Comparison of ENCODE assay signal across 11 cellular contexts in genomic region chr10:26540601-26541000, GRCh38.
A peak's percentile ranks its signal among the peaks of the same experiment; 100 is the strongest.
DNase-seq lines count a peak whose midpoint lies in the region; ATAC-seq and TF ChIP-seq lines count a peak whose summit lies in the region.
"Had no signal": no experiment of that assay in that cellular context is flagged by ENCODE, and none has a peak within 500 bp of the region (broad histone marks: within the 10 kb centered on the region; RNA-seq: fewer than 3 reads in every experiment).

No MANE protein-coding gene starts in this region.

- no peak for TF ChIP-seq CTCF in CD8-positive, alpha-beta T cell (IDR thresholded peaks at IDR 0.05)
- no peak for TF ChIP-seq CTCF in fibroblast of pulmonary artery (IDR thresholded peaks at IDR 0.05; ENCODE audit: low read length, missing control alignments)
- TF ChIP-seq CTCF in right lobe of liver (IDR thresholded peaks at IDR 0.05) = no peak
- no peak for TF ChIP-seq CTCF in tibial artery (IDR thresholded peaks at IDR 0.05)

- POLR2A ChIA-PET in CD8-positive, alpha-beta T cell (lab: Charles Lee) = no interaction called here

- H3K4me2 ChIP-seq in GM23248 (ENCODE audit: unreplicated experiment) = no peak overlapping the region

- no peak for DNase-seq in CD8-positive, alpha-beta T cell
- DNase-seq in Kasumi-1 (lab: John Stamatoyannopoulos, UW) (peak; percentile 34 to 41), fibroblast of pulmonary artery (ENCODE audit: low read depth) (peak; percentile 6), right lobe of liver (no peak), GM23248 (no peak), tibial artery (no peak)
- DNase-seq: effector memory CD4-positive, alpha-beta T cell; EL; NCI-H2029 treated with DMSO at 0.1 percent for 48 hours had no signal

- H3K4me3 Mint-ChIP-seq in CD8-positive, alpha-beta T cell = no peak overlapping the region

- WGBS in right lobe of liver (ENCODE audit: insufficient coverage, low coverage, low lambda C conversion rate, missing lambda C conversion rate) = 53% methylated on average over 5 of the region's 5 CpGs
- WGBS in GM23248 (ENCODE audit: low coverage in 1 of 2, low lambda C conversion rate in 2 of 2, missing lambda C conversion rate in 2 of 2), 2 experiments = 59 to 76% methylated on average over 5 of the region's 5 CpGs

- H3K9me3 ChIP-seq in CD8-positive, alpha-beta T cell (ENCODE audit: low read length) = no peaks in the 10 kb centered on the region
- H3K9me3 ChIP-seq in right lobe of liver = no peaks in the 10 kb centered on the region
- H3K9me3 ChIP-seq in GM23248 (ENCODE audit: low read depth) = no peaks in the 10 kb centered on the region
- no peaks in the 10 kb centered on the region for H3K9me3 ChIP-seq in tibial artery

- in situ Hi-C loops in GM23248 (cut with MboI) = no loop called here

- no peaks in the 10 kb centered on the region for H3K27me3 ChIP-seq in CD8-positive, alpha-beta T cell (ENCODE audit: insufficient read depth, low read length)
- H3K27me3 ChIP-seq in right lobe of liver (no peaks in the 10 kb centered on the region), GM23248 (replicated peaks; ENCODE audit: insufficient read depth) (no peaks in the 10 kb centered on the region), tibial artery (peaks cover 0 to 3% of the 10 kb centered on the region in 2 donors)

- no peak for TF ChIP-seq POLR2A in right lobe of liver (IDR thresholded peaks at IDR 0.05)

- H3K9me2 ChIP-seq in GM23248 (ENCODE audit: insufficient read depth) = no peaks in the 10 kb centered on the region

- peaks cover 25% of the 10 kb centered on the region for H3K4me1 Mint-ChIP-seq in CD8-positive, alpha-beta T cell (ENCODE audit: low read depth)

- no peaks in the 10 kb centered on the region for H3K9me3 Mint-ChIP-seq in CD8-positive, alpha-beta T cell

- H3F3A ChIP-seq in GM23248 (ENCODE audit: insufficient read depth) = no peaks in the 10 kb centered on the region; the same call in 1 of the 2 replicates

- H2AFZ ChIP-seq in GM23248 = no peak overlapping the region

- intact Hi-C loops in CD8-positive, alpha-beta T cell (cut with DNase I, micrococcal nuclease) = no loop called here
- intact Hi-C loops in right lobe of liver (cut with DNase I) (no loop called here), tibial artery (cut with DNase I; ENCODE audit: low total_unique reads) (no loop called here)

- H3K27ac Mint-ChIP-seq in CD8-positive, alpha-beta T cell = peak overlapping the region; percentile 62

- peaks cover 9% of the 10 kb centered on the region for H3K4me1 ChIP-seq in CD8-positive, alpha-beta T cell (ENCODE audit: insufficient read depth, low read length)
- H3K4me1 ChIP-seq in right lobe of liver = no peaks in the 10 kb centered on the region
- H3K4me1 ChIP-seq in GM23248 (ENCODE audit: insufficient read depth) = no peaks in the 10 kb centered on the region
- H3K4me1 ChIP-seq in tibial artery = no peaks in the 10 kb centered on the region

- no peak overlapping the region for H3K4me3 ChIP-seq in CD8-positive, alpha-beta T cell (ENCODE audit: low read depth, low read length)
- H3K4me3 ChIP-seq in fibroblast of pulmonary artery (replicated peaks; ENCODE audit: low read depth, low read length) (no peak overlapping the region), right lobe of liver (no peak overlapping the region), GM23248 (no peak overlapping the region), tibial artery (no peak overlapping the region)

- no peak overlapping the region for H3K9ac ChIP-seq in GM23248

- CTCF ChIA-PET in CD8-positive, alpha-beta T cell (lab: Charles Lee) = interaction anchor here (1.6 kb wide), 1 partner anchor 205 kb away, joined by 4 read pairs; no protein-coding TSS in a partner anchor

- no peaks in the 10 kb centered on the region for H3K27me3 Mint-ChIP-seq in CD8-positive, alpha-beta T cell (ENCODE audit: low read depth)

- no peak for ATAC-seq in CD8-positive, alpha-beta T cell
- ATAC-seq in GM18519 (IDR thresholded peaks at IDR 0.05; ENCODE audit: low FRiP score, unreplicated experiment) (peak; percentile 52), right lobe of liver (no peak), GM21447 (IDR thresholded peaks at IDR 0.05; ENCODE audit: unreplicated experiment) (no peak)

- H3K79me2 ChIP-seq in GM23248 (ENCODE audit: insufficient read depth) = no peaks in the 10 kb centered on the region

- H3K27ac ChIP-seq in CD8-positive, alpha-beta T cell (ENCODE audit: low read depth, low read length) = no peak overlapping the region
- no peak overlapping the region for H3K27ac ChIP-seq in right lobe of liver
- no peak overlapping the region for H3K27ac ChIP-seq in GM23248
- no peak overlapping the region for H3K27ac ChIP-seq in tibial artery

- H3K36me3 Mint-ChIP-seq in CD8-positive, alpha-beta T cell = peaks cover 80% of the 10 kb centered on the region

- H4K20me1 ChIP-seq in GM23248 (ENCODE audit: insufficient read depth) = no peaks in the 10 kb centered on the region

- peaks cover 47% of the 10 kb centered on the region for H3K36me3 ChIP-seq in CD8-positive, alpha-beta T cell (ENCODE audit: insufficient read depth, low read length)
- H3K36me3 ChIP-seq in right lobe of liver (peaks cover 0 to 33% (median 7%) of the 10 kb centered on the region in 4 donors), GM23248 (ENCODE audit: low read depth) (peaks cover 23% of the 10 kb centered on the region), tibial artery (no peaks in the 10 kb centered on the region)

Comparison
In these comparisons a context has a peak if more than half of its experiments do, and no peak if none do; other contexts are left out.
1. DNase-seq: peak in Kasumi-1 (2 of 2) and fibroblast of pulmonary artery (single experiment); none in CD8-positive, alpha-beta T cell (0 of 7), right lobe of liver (0 of 3), GM23248 (single experiment) and tibial artery (0 of 2).